1 cellular context compared by ENCODE assay signal in genomic region chr5:38579105-38579504, GRCh38.
TF ChIP-seq lines count a peak whose summit lies in the region.

No MANE protein-coding gene starts in this region.

TF ChIP-seq in K562, 482 proteins besides CTCF, POLR2A, EP300 and RAD21 (continued from another document):
- TF ChIP-seq HOMEZ (CRISPR knock-in tag; IDR thresholded peaks at IDR 0.05): no peak
- TF ChIP-seq, protein P1, sequence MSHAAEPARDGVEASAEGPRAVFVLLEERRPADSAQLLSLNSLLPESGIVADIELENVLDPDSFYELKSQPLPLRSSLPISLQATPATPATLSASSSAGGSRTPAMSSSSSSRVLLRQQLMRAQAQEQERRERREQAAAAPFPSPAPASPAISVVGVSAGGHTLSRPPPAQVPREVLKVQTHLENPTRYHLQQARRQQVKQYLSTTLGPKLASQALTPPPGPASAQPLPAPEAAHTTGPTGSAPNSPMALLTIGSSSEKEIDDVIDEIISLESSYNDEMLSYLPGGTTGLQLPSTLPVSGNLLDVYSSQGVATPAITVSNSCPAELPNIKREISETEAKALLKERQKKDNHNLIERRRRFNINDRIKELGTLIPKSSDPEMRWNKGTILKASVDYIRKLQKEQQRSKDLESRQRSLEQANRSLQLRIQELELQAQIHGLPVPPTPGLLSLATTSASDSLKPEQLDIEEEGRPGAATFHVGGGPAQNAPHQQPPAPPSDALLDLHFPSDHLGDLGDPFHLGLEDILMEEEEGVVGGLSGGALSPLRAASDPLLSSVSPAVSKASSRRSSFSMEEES (CRISPR knock-in tag; IDR thresholded peaks at IDR 0.05): peak; percentile 5; the same call in 1 of the 2 replicates
- no peak for TF ChIP-seq NFIX (CRISPR knock-in tag; IDR thresholded peaks at IDR 0.05; ENCODE audit: low read depth)
- TF ChIP-seq HDGF (IDR thresholded peaks at IDR 0.05): no peak
- no peak for TF ChIP-seq NCOA1 (IDR thresholded peaks at IDR 0.05; ENCODE audit: low read depth)
- no peak for TF ChIP-seq ASH1L (IDR thresholded peaks at IDR 0.05; ENCODE audit: borderline replicate concordance, low read depth, partially characterized antibody)
